In the genomic region with DNA sequence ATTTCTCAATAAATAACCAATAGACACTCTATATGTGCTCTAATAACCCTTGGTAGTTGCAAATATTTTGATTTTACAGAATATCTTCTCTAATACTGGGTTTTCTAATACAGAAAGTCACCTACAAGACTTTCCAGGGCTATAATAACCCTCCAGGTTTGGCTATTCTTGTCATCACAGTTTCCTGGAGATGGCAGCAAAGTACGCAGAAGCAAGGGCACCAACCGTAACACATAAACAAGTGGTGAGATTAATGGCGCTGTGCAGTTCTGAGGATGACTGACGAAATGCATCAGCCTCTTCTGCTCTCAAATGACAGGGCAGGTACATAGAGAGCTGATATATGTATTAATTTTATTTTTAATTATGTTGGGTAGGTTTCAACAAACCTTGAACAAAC, we compare ENCODE assay signal across 10 cellular contexts.
DNase-seq lines count a peak whose midpoint lies in the region; ATAC-seq and TF ChIP-seq lines count a peak whose summit lies in the region.
"Had no signal": no experiment of that assay in that cellular context is flagged by ENCODE, and none has a peak within 500 bp of the region (broad histone marks: within the 10 kb centered on the region; RNA-seq: fewer than 3 reads in every experiment).

No MANE protein-coding gene starts in this region.

- H3K79me2 ChIP-seq in osteoblast (ENCODE audit: insufficient read depth, low read length): no peaks in the 10 kb centered on the region

- H3K9me3 ChIP-seq in osteoblast (ENCODE audit: low read depth, low read length): no peaks in the 10 kb centered on the region

- no peaks in the 10 kb centered on the region for H3K27me3 ChIP-seq in osteoblast (ENCODE audit: insufficient read depth, low read length)

- H3K4me2 ChIP-seq in osteoblast (ENCODE audit: insufficient read depth, low read length): peak overlapping the region; percentile 69

- H3K27ac ChIP-seq in coronary artery (no peak overlapping the region), osteoblast (ENCODE audit: low read depth, low read length) (peak overlapping the region; percentile 33)
- H3K27ac ChIP-seq: epithelial cell of prostate, SK-N-MC had no signal

- TF ChIP-seq CTCF in coronary artery (IDR thresholded peaks at IDR 0.05) (no peak), osteoblast (IDR thresholded peaks at IDR 0.05; ENCODE audit: extremely low read depth, low read depth, low read length) (peak; percentile 43)

- H2AFZ ChIP-seq in osteoblast (ENCODE audit: low read length): peak overlapping the region; percentile 65

- peaks cover 7% of the 10 kb centered on the region for H3K4me1 ChIP-seq in osteoblast (ENCODE audit: insufficient read depth, low read length)

- no peaks in the 10 kb centered on the region for H3K36me3 ChIP-seq in osteoblast (ENCODE audit: insufficient read depth, low read length)

- no peaks in the 10 kb centered on the region for H4K20me1 ChIP-seq in osteoblast (ENCODE audit: insufficient read depth, low read length)

- ATAC-seq in GM18511 (IDR thresholded peaks at IDR 0.05; ENCODE audit: unreplicated experiment) (peak; percentile 49), GM21447 (IDR thresholded peaks at IDR 0.05; ENCODE audit: unreplicated experiment) (no peak), HG03571 (IDR thresholded peaks at IDR 0.05; ENCODE audit: unreplicated experiment) (no peak), HG03432 (IDR thresholded peaks at IDR 0.05; ENCODE audit: unreplicated experiment) (no peak)

- H3K4me3 ChIP-seq in coronary artery (peak overlapping the region; percentile 37), osteoblast (ENCODE audit: insufficient read depth, low read length) (peak overlapping the region; percentile 15)
- H3K4me3 ChIP-seq: SK-N-MC had no signal

- DNase-seq in NCI-H345 (lab: John Stamatoyannopoulos, UW): peak; percentile 26
- DNase-seq in coronary artery (ENCODE audit: low spot score): no peak
- DNase-seq in osteoblast (ENCODE audit: insufficient read length, low spot score, missing footprints): no peak
- no peak for DNase-seq in amniotic stem cell (lab: John Stamatoyannopoulos, UW)
